In genomic region chr7:37450035-37450434, GRCh38 we compare ENCODE assay signal across 14 cellular contexts. TPM values are rescaled to one million over a fixed set of nuclear protein-coding genes. Genes with fewer than 3 reads are reported as not detected.
DNase-seq lines count a peak whose midpoint lies in the region; ATAC-seq and TF ChIP-seq lines count a peak whose summit lies in the region.
"Had no signal": no experiment of that assay in that cellular context is flagged by ENCODE, and none has a peak within 500 bp of the region (broad histone marks: within the 10 kb centered on the region; RNA-seq: fewer than 3 reads in every experiment).

No MANE protein-coding gene starts in this region.

- intact Hi-C loops in heart left ventricle (cut with DNase I) = no loop called here

- TF ChIP-seq POLR2A in heart left ventricle (IDR thresholded peaks at IDR 0.05) = no peak

- WGBS in heart left ventricle, 4 donors = 95 to 98% (median 96%) methylated on average over 3 of the region's 3 CpGs

- POLR2A ChIA-PET in activated CD4-positive, alpha-beta T cell treated with anti-CD3 and anti-CD28 coated beads, Interleukin-2, amount 10 ng/mL, durations not matched to agents 7 days and 5 days (lab: Charles Lee) = no interaction called here

- H3K4me3 Mint-ChIP-seq in activated CD4-positive, alpha-beta T cell treated with anti-CD3 and anti-CD28 coated beads, Interleukin-2, amount 10 ng/mL, durations not matched to agents 7 days and 5 days = peak overlapping the region; percentile 86
- peak overlapping the region; percentile 97 for H3K4me3 Mint-ChIP-seq in activated naive CD8-positive, alpha-beta T cell treated with anti-CD3 and anti-CD28 coated beads, Interleukin-2, amount 50 U/mL, for 24 hours

- no peak for TF ChIP-seq CTCF in heart left ventricle (IDR thresholded peaks at IDR 0.05)

- H3K27ac Mint-ChIP-seq in activated CD4-positive, alpha-beta T cell treated with anti-CD3 and anti-CD28 coated beads, Interleukin-2, amount 10 ng/mL, durations not matched to agents 7 days and 5 days = peak overlapping the region; percentile 95
- H3K27ac Mint-ChIP-seq in activated naive CD8-positive, alpha-beta T cell treated with anti-CD3 and anti-CD28 coated beads, Interleukin-2, amount 50 U/mL, for 24 hours = no peak overlapping the region

- peaks cover 5% of the 10 kb centered on the region for H3K27me3 Mint-ChIP-seq in activated CD4-positive, alpha-beta T cell treated with anti-CD3 and anti-CD28 coated beads, Interleukin-2, amount 10 ng/mL, durations not matched to agents 7 days and 5 days
- H3K27me3 Mint-ChIP-seq in activated naive CD8-positive, alpha-beta T cell treated with anti-CD3 and anti-CD28 coated beads, Interleukin-2, amount 50 U/mL, for 24 hours = no peaks in the 10 kb centered on the region

- H3K4me1 ChIP-seq in heart left ventricle = peaks cover 0 to 34% (median 14%) of the 10 kb centered on the region in 12 donors

- H3K9me3 Mint-ChIP-seq in activated CD4-positive, alpha-beta T cell treated with anti-CD3 and anti-CD28 coated beads, Interleukin-2, amount 10 ng/mL, durations not matched to agents 7 days and 5 days = peaks cover 13% of the 10 kb centered on the region
- H3K9me3 Mint-ChIP-seq in activated naive CD8-positive, alpha-beta T cell treated with anti-CD3 and anti-CD28 coated beads, Interleukin-2, amount 50 U/mL, for 24 hours = no peaks in the 10 kb centered on the region

- no peak for ATAC-seq in activated naive CD8-positive, alpha-beta T cell treated with anti-CD3 and anti-CD28 coated beads, Interleukin-2, amount 50 U/mL, for 24 hours
- no peak for ATAC-seq in heart left ventricle
- ATAC-seq: activated CD4-positive, CD25-positive, alpha-beta regulatory T cell treated with anti-CD3 and anti-CD28 coated beads, Interleukin-2, amount 50 U/mL, for 24 hours had no signal

- no peaks in the 10 kb centered on the region for H3K36me3 ChIP-seq in heart left ventricle

- DNase-seq in activated CD4-positive, alpha-beta T cell treated with anti-CD3 and anti-CD28 coated beads, Interleukin-2, amount 10 ng/mL, durations not matched to agents 7 days and 5 days = no peak
- DNase-seq in activated CD4-positive, alpha-beta T cell treated with anti-CD3 and anti-CD28 coated beads for 4 hours = no peak
- peak; percentile 15 for DNase-seq in NAMALWA (ENCODE audit: low spot score)
- no peak for DNase-seq in activated naive CD8-positive, alpha-beta T cell treated with anti-CD3 and anti-CD28 coated beads, Interleukin-2, amount 50 U/mL, for 24 hours
- DNase-seq in pons (ENCODE audit: low spot score) = peak; percentile 72
- no peak for DNase-seq in nucleus accumbens (lab: John Stamatoyannopoulos, UW)
- DNase-seq in heart left ventricle = no peak
- DNase-seq in RKO (ENCODE audit: low spot score) = no peak
- DNase-seq: activated gamma-delta T cell, NCI-H226 had no signal

- H3K27ac ChIP-seq in heart left ventricle = no peak overlapping the region

- no peak overlapping the region for H3K4me3 ChIP-seq in heart left ventricle
- H3K4me3 ChIP-seq: lung had no signal

- peaks cover 17% of the 10 kb centered on the region for H3K36me3 Mint-ChIP-seq in activated CD4-positive, alpha-beta T cell treated with anti-CD3 and anti-CD28 coated beads, Interleukin-2, amount 10 ng/mL, durations not matched to agents 7 days and 5 days (ENCODE audit: low read depth)
- peaks cover 5% of the 10 kb centered on the region for H3K36me3 Mint-ChIP-seq in activated naive CD8-positive, alpha-beta T cell treated with anti-CD3 and anti-CD28 coated beads, Interleukin-2, amount 50 U/mL, for 24 hours (ENCODE audit: low read depth)

- CTCF ChIA-PET in activated CD4-positive, alpha-beta T cell treated with anti-CD3 and anti-CD28 coated beads, Interleukin-2, amount 10 ng/mL, durations not matched to agents 7 days and 5 days (lab: Charles Lee) = interaction anchor here (1.2 to 3.2 kb wide), 8 partner anchors 10 to 165 kb away, joined by 3 to 13 read pairs (median 6); no protein-coding TSS in a partner anchor

- peaks cover 0 to 18% (median 0%) of the 10 kb centered on the region in 9 donors for H3K27me3 ChIP-seq in heart left ventricle

- H3K4me1 Mint-ChIP-seq in activated CD4-positive, alpha-beta T cell treated with anti-CD3 and anti-CD28 coated beads, Interleukin-2, amount 10 ng/mL, durations not matched to agents 7 days and 5 days = peaks cover 49% of the 10 kb centered on the region
- H3K4me1 Mint-ChIP-seq in activated naive CD8-positive, alpha-beta T cell treated with anti-CD3 and anti-CD28 coated beads, Interleukin-2, amount 50 U/mL, for 24 hours = peaks cover 41% of the 10 kb centered on the region

- H3K9me3 ChIP-seq in heart left ventricle = peaks cover 0 to 3% (median 0%) of the 10 kb centered on the region in 12 donors

RNA-seq across cellular contexts. Expression of gene ELMO1, which starts 1.4 kb away (rescaled TPM):
- total RNA-seq in activated CD4-positive, alpha-beta T cell treated with anti-CD3 and anti-CD28 coated beads, Interleukin-2, amount 10 ng/mL, durations not matched to agents 7 days and 5 days = 100 to 1,000 TPM in 1 of 2 experiments, 10 to 100 TPM in 1; 99.8 to 142 TPM
- total RNA-seq in heart left ventricle = 10 to 100 TPM in 8 of 9 donors, 1 to 10 TPM in 1; 9.8 to 38.6 (median 15.3) TPM
- 1 to 10 TPM; 6.9 to 7.9 TPM for polyA plus RNA-seq in heart left ventricle
- total RNA-seq: osteocyte had no signal
- polyA plus RNA-seq: AG04450 had no signal

Comparison
In these comparisons a context has a peak if more than half of its experiments do, and no peak if none do; other contexts are left out.
1. DNase-seq: peak in NAMALWA (single experiment) and pons (single experiment); none in activated CD4-positive, alpha-beta T cell treated with anti-CD3 and anti-CD28 coated beads, Interleukin-2, amount 10 ng/mL, durations not matched to agents 7 days and 5 days (single experiment), activated CD4-positive, alpha-beta T cell treated with anti-CD3 and anti-CD28 coated beads for 4 hours (0 of 2), activated naive CD8-positive, alpha-beta T cell treated with anti-CD3 and anti-CD28 coated beads, Interleukin-2, amount 50 U/mL, for 24 hours (single experiment), nucleus accumbens (0 of 56), heart left ventricle (0 of 5) and RKO (single experiment).